ENCODE assay signal across 8 cellular contexts in genomic region chr20:56469077-56469449, GRCh38. TPM values are rescaled to one million over a fixed set of nuclear protein-coding genes. Genes with fewer than 3 reads are reported as not detected.
DNase-seq lines count a peak whose midpoint lies in the region; ATAC-seq and TF ChIP-seq lines count a peak whose summit lies in the region.

No MANE protein-coding gene starts in this region.

- H3K4me1 Mint-ChIP-seq in activated T-cell treated with anti-CD3 and anti-CD28 coated beads, Interleukin-2, amount 50 U/mL, for 4 hours (ENCODE audit: low read depth) = peaks cover 35% of the 10 kb centered on the region

- DNase-seq in activated T-cell treated with anti-CD3 and anti-CD28 coated beads, Interleukin-2, amount 50 U/mL, for 4 hours = no peak
- DNase-seq in activated T-cell treated with anti-CD3 and anti-CD28 coated beads for 4 hours = no peak
- no peak for DNase-seq in astrocyte of the spinal cord (ENCODE audit: low read depth, low spot score)
- no peak for DNase-seq in right lobe of liver
- no peak for DNase-seq in tibial artery
- DNase-seq in DMS 273 treated with DMSO at 0.1 percent for 48 hours (lab: John Stamatoyannopoulos, UW) = no peak
- DNase-seq in omental fat pad (ENCODE audit: low spot score) = no peak
- no peak for DNase-seq in AG08395 (ENCODE audit: low spot score)

- TF ChIP-seq POLR2A in right lobe of liver (IDR thresholded peaks at IDR 0.05) = no peak

- H3K4me3 ChIP-seq in astrocyte of the spinal cord (ENCODE audit: low read depth, low read length) (peak overlapping the region; percentile 100), right lobe of liver (peak overlapping the region; percentile 76 to 88 (median 80)), tibial artery (peak overlapping the region; percentile 89 to 91)

- H3K4me3 Mint-ChIP-seq in activated T-cell treated with anti-CD3 and anti-CD28 coated beads, Interleukin-2, amount 50 U/mL, for 4 hours = peak overlapping the region; percentile 100

- TF ChIP-seq CTCF in astrocyte of the spinal cord (IDR thresholded peaks at IDR 0.05; ENCODE audit: low read depth, low read length) = no peak
- no peak for TF ChIP-seq CTCF in right lobe of liver (IDR thresholded peaks at IDR 0.05)
- TF ChIP-seq CTCF in tibial artery (IDR thresholded peaks at IDR 0.05) = no peak
- no peak for TF ChIP-seq CTCF in omental fat pad (IDR thresholded peaks at IDR 0.05)

- no peaks in the 10 kb centered on the region for H3K27me3 ChIP-seq in right lobe of liver
- no peaks in the 10 kb centered on the region for H3K27me3 ChIP-seq in tibial artery

- intact Hi-C loops in right lobe of liver (cut with DNase I) (no loop called here), tibial artery (cut with DNase I; ENCODE audit: low total_unique reads) (loop anchor here (2.0 kb wide), 1 partner anchor 110 kb away; the partner anchor contains the start of gene FAM210B)

- H3K36me3 Mint-ChIP-seq in activated T-cell treated with anti-CD3 and anti-CD28 coated beads, Interleukin-2, amount 50 U/mL, for 4 hours (ENCODE audit: insufficient read depth) = peaks cover 11% of the 10 kb centered on the region

- H3K4me1 ChIP-seq in right lobe of liver (peaks cover 0 to 19% (median 3%) of the 10 kb centered on the region in 4 donors), tibial artery (peaks cover 0 to 28% (median 17%) of the 10 kb centered on the region in 4 donors)

- H3K36me3 ChIP-seq in right lobe of liver = peaks cover 0 to 14% (median 6%) of the 10 kb centered on the region in 4 donors
- peaks cover 8 to 22% (median 8%) of the 10 kb centered on the region in 3 donors for H3K36me3 ChIP-seq in tibial artery

- peak overlapping the region in 1 of 3 donors; percentile 77 for H3K27ac ChIP-seq in right lobe of liver
- H3K27ac ChIP-seq in tibial artery = peak overlapping the region; percentile 85 to 91

- WGBS in right lobe of liver (ENCODE audit: insufficient coverage, low coverage, low lambda C conversion rate, missing lambda C conversion rate) = 27% methylated on average over 8 of the region's 8 CpGs

- no peaks in the 10 kb centered on the region for H3K27me3 Mint-ChIP-seq in activated T-cell treated with anti-CD3 and anti-CD28 coated beads, Interleukin-2, amount 50 U/mL, for 4 hours (ENCODE audit: low read depth)

- in situ Hi-C loops in astrocyte of the spinal cord (cut with HindIII; ENCODE audit: low sequenced_read_pairs) = no loop called here

- ATAC-seq in activated T-cell treated with anti-CD3 and anti-CD28 coated beads, Interleukin-2, amount 50 U/mL, for 4 hours = no peak
- ATAC-seq in right lobe of liver (no peak), omental fat pad (ENCODE audit: low FRiP score) (no peak)

- H3K9me3 ChIP-seq in right lobe of liver (no peaks in the 10 kb centered on the region), tibial artery (no peaks in the 10 kb centered on the region)

- no peaks in the 10 kb centered on the region for H3K9me3 Mint-ChIP-seq in activated T-cell treated with anti-CD3 and anti-CD28 coated beads, Interleukin-2, amount 50 U/mL, for 4 hours

RNA-seq across cellular contexts. Expression of gene RTF2, which starts 0.6 kb away (rescaled TPM):
- 10 to 100 TPM; 74.8 to 81.3 (median 79.7) TPM for total RNA-seq in activated T-cell treated with anti-CD3 and anti-CD28 coated beads, Interleukin-2, amount 50 U/mL, for 4 hours
- 10 to 100 TPM; 29.9 to 40.1 (median 32.6) TPM for total RNA-seq in right lobe of liver
- total RNA-seq in omental fat pad = 10 to 100 TPM; 52.7 to 62.9 (median 53.7) TPM

RNA-seq across cellular contexts. Expression of gene FAM209A, which starts 55.5 kb away (rescaled TPM):
- 1 to 10 TPM in 2 of 3 donors, under 1 TPM in 1; 0.73 to 1.4 (median 1.4) TPM for total RNA-seq in activated T-cell treated with anti-CD3 and anti-CD28 coated beads, Interleukin-2, amount 50 U/mL, for 4 hours
- under 1 TPM in 2 of 6 experiments, not detected in 4; 0.24 to 0.37 TPM for total RNA-seq in right lobe of liver
- not detected for total RNA-seq in omental fat pad

RNA-seq across cellular contexts. Expression of gene CASS4, which starts 57.0 kb away (rescaled TPM):
- 1 to 10 TPM; 1.9 to 2.5 (median 2.4) TPM for total RNA-seq in activated T-cell treated with anti-CD3 and anti-CD28 coated beads, Interleukin-2, amount 50 U/mL, for 4 hours
- total RNA-seq in right lobe of liver (1 to 10 TPM in 2 of 6 experiments, under 1 TPM in 4; 0.66 to 2.1 (median 0.83) TPM), omental fat pad (10 to 100 TPM in 1 of 4 donors, 1 to 10 TPM in 3; 3.5 to 10.6 (median 6.0) TPM)
